In genomic region chr14:102849522-102850379, GRCh38 we compare ENCODE assay signal across 8 cellular contexts.
DNase-seq lines count a peak whose midpoint lies in the region; ATAC-seq, FAIRE-seq and TF ChIP-seq lines count a peak whose summit lies in the region.

No MANE protein-coding gene starts in this region.

- no peaks in the 10 kb centered on the region for H3K9me3 Mint-ChIP-seq in HFFc6
- peaks cover 4 to 5% of the 10 kb centered on the region in 2 donors for H3K9me3 Mint-ChIP-seq in stimulated activated naive CD8-positive, alpha-beta T cell treated with anti-CD3 and anti-CD28 coated beads, Interleukin-15, amount 100 ng/mL, for 72 hours

- TF ChIP-seq POLR2A in adrenal gland (IDR thresholded peaks at IDR 0.05), result no peak

- DNase-seq in HFFc6 (peak; percentile 51), adrenal gland (no peak), left lobe of liver (ENCODE audit: low spot score) (peak; percentile 64), NCI-H1436 treated with DMSO at 0.1 percent for 48 hours (lab: John Stamatoyannopoulos, UW) (no peak), urothelium cell line (ENCODE audit: low spot score) (no peak)
- no peak for DNase-seq in stimulated activated naive CD8-positive, alpha-beta T cell treated with anti-CD3 and anti-CD28 coated beads, Interleukin-15, amount 100 ng/mL, for 72 hours

- peak overlapping the region; percentile 57 for H3K27ac Mint-ChIP-seq in HFFc6
- peak overlapping the region in 1 of 2 donors; percentile 16 for H3K27ac Mint-ChIP-seq in stimulated activated naive CD8-positive, alpha-beta T cell treated with anti-CD3 and anti-CD28 coated beads, Interleukin-15, amount 100 ng/mL, for 72 hours

- peaks cover 1% of the 10 kb centered on the region; the same call in 1 of the 2 replicates for H3K27me3 Mint-ChIP-seq in HFFc6 (ENCODE audit: insufficient read depth)
- no peaks in the 10 kb centered on the region for H3K27me3 Mint-ChIP-seq in stimulated activated naive CD8-positive, alpha-beta T cell treated with anti-CD3 and anti-CD28 coated beads, Interleukin-15, amount 100 ng/mL, for 72 hours

- H3K4me1 ChIP-seq in adrenal gland (replicated peaks in 1 of 2), result peaks cover 4 to 23% of the 10 kb centered on the region in 2 donors

- no peaks in the 10 kb centered on the region for H3K36me3 ChIP-seq in adrenal gland (replicated peaks in 1 of 2)

- 45 to 59% (median 54%) methylated on average over 6 of the region's 6 CpGs for WGBS in adrenal gland, 4 donors

- intact Hi-C loops in adrenal gland (cut with DNase I), result no loop called here

- peak; percentile 96 for ATAC-seq in left lobe of liver
- ATAC-seq in GM21526 (IDR thresholded peaks at IDR 0.05; ENCODE audit: low FRiP score, unreplicated experiment), result no peak
- ATAC-seq in stimulated activated naive CD8-positive, alpha-beta T cell treated with anti-CD3 and anti-CD28 coated beads, Interleukin-15, amount 100 ng/mL, for 72 hours, result no peak

- H3K27ac ChIP-seq in 22Rv1 (0 out of 2 replicates have a peak overlapping the region, but pooled peaks have one; percentile 13), adrenal gland (peak overlapping the region in 4 of 5 donors; percentile 7 to 58 (median 28))

- H3K36me3 Mint-ChIP-seq in HFFc6 (ENCODE audit: low read depth), result peaks cover 11% of the 10 kb centered on the region; the same call in 1 of the 2 replicates

- H3K4me3 Mint-ChIP-seq in HFFc6, result peak overlapping the region; percentile 54
- H3K4me3 Mint-ChIP-seq in stimulated activated naive CD8-positive, alpha-beta T cell treated with anti-CD3 and anti-CD28 coated beads, Interleukin-15, amount 100 ng/mL, for 72 hours, result no peak overlapping the region

- H3K4me1 Mint-ChIP-seq in HFFc6 (ENCODE audit: low read depth), result peaks cover 17% of the 10 kb centered on the region
- peaks cover 24% of the 10 kb centered on the region for H3K4me1 Mint-ChIP-seq in stimulated activated naive CD8-positive, alpha-beta T cell treated with anti-CD3 and anti-CD28 coated beads, Interleukin-15, amount 100 ng/mL, for 72 hours

- no peak overlapping the region for H3K4me3 ChIP-seq in adrenal gland

- H3K27me3 ChIP-seq in adrenal gland, result no peaks in the 10 kb centered on the region

- H3K9me3 ChIP-seq in adrenal gland (replicated peaks in 1 of 3), result no peaks in the 10 kb centered on the region

- TF ChIP-seq CTCF in 22Rv1 (IDR thresholded peaks at IDR 0.05) (no peak), HFFc6 (IDR thresholded peaks at IDR 0.05) (no peak), adrenal gland (IDR thresholded peaks at IDR 0.05) (no peak)

- FAIRE-seq in urothelium cell line (lab: Jason Lieb, UNC), result no peak

Comparison
In these comparisons a context has a peak if more than half of its experiments do, and no peak if none do; other contexts are left out.
1. DNase-seq: peak in HFFc6 (single experiment) and left lobe of liver (single experiment); none in adrenal gland (0 of 7), NCI-H1436 treated with DMSO at 0.1 percent for 48 hours (single experiment), stimulated activated naive CD8-positive, alpha-beta T cell treated with anti-CD3 and anti-CD28 coated beads, Interleukin-15, amount 100 ng/mL, for 72 hours (0 of 2) and urothelium cell line (single experiment).